Comparison of ENCODE assay signal across 9 cellular contexts in the genomic region with DNA sequence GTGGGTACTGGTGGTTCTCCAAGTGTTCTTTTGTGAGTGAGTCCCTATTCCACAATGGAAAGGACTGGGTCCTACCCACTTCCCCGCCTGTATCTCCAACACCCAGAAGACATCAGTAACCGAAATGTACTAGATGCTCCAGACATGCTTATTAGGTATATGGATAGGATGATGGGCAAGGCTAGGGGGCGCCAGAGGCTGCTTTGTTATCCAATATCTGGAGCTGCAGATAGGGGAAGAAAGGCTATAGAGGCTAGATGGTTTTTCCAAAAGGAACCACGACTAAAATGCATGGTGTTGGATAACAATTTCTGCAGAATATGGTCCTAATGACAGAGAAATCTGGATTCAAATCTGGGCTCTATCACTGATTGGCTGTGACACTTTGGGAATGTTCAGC. TPM values are rescaled to one million over a fixed set of nuclear protein-coding genes. Genes with fewer than 3 reads are reported as not detected.
A peak's percentile ranks its signal among the peaks of the same experiment; 100 is the strongest.
DNase-seq lines count a peak whose midpoint lies in the region; ATAC-seq and TF ChIP-seq lines count a peak whose summit lies in the region.
"Had no signal": no experiment of that assay in that cellular context is flagged by ENCODE, and none has a peak within 500 bp of the region (broad histone marks: within the 10 kb centered on the region; RNA-seq: fewer than 3 reads in every experiment).

No MANE protein-coding gene starts in this region.

- H2BK15ac ChIP-seq in mesendoderm (replicated peaks; ENCODE audit: low read depth): no peak overlapping the region

- H3K79me1 ChIP-seq in mesendoderm (ENCODE audit: low read length): no peaks in the 10 kb centered on the region

- no peak overlapping the region for H3K4me3 Mint-ChIP-seq in stimulated activated naive CD8-positive, alpha-beta T cell treated with anti-CD3 and anti-CD28 coated beads, Interleukin-15, amount 100 ng/mL, for 72 hours
- H3K4me3 Mint-ChIP-seq: dendritic cell treated with granulocyte-macrophage colony-stimulating factor and Interleukin-4, amounts not matched to agents 40 ng/mL and 50 ng/mL, for 4 days had no signal

- H3K4me2 ChIP-seq in mesendoderm (ENCODE audit: low read length): no peak overlapping the region

- no peak overlapping the region for H2BK120ac ChIP-seq in mesendoderm (ENCODE audit: low read depth, low read length)

- H3K4me1 ChIP-seq in mesendoderm (ENCODE audit: control insufficient read depth, low read depth, low read length): no peaks in the 10 kb centered on the region

- no peak overlapping the region for H3K4ac ChIP-seq in mesendoderm (ENCODE audit: low read depth, low read length)

- H3K27ac Mint-ChIP-seq in stimulated activated naive CD8-positive, alpha-beta T cell treated with anti-CD3 and anti-CD28 coated beads, Interleukin-15, amount 100 ng/mL, for 72 hours: no peak overlapping the region
- H3K27ac Mint-ChIP-seq: dendritic cell treated with granulocyte-macrophage colony-stimulating factor and Interleukin-4, amounts not matched to agents 40 ng/mL and 50 ng/mL, for 4 days had no signal

- no peaks in the 10 kb centered on the region for H3K36me3 ChIP-seq in mesendoderm (ENCODE audit: control insufficient read depth, insufficient read depth, low read length)

- H3K4me1 Mint-ChIP-seq in stimulated activated naive CD8-positive, alpha-beta T cell treated with anti-CD3 and anti-CD28 coated beads, Interleukin-15, amount 100 ng/mL, for 72 hours: peaks cover 29% of the 10 kb centered on the region

- no peaks in the 10 kb centered on the region for H3K27me3 ChIP-seq in mesendoderm (ENCODE audit: insufficient read depth, low read length, poor library complexity)

- peak; percentile 73 for TF ChIP-seq CTCF in WI38 (IDR thresholded peaks at IDR 0.05; ENCODE audit: low read depth, low read length)

- no peak overlapping the region for H3K23ac ChIP-seq in mesendoderm (ENCODE audit: low read length)

- no peak overlapping the region for H4K5ac ChIP-seq in mesendoderm (ENCODE audit: low read length)

- peak; percentile 86 for ATAC-seq in stimulated activated naive CD8-positive, alpha-beta T cell treated with anti-CD3 and anti-CD28 coated beads, Interleukin-15, amount 100 ng/mL, for 72 hours
- no peak for ATAC-seq in HG02884 (IDR thresholded peaks at IDR 0.05; ENCODE audit: unreplicated experiment)

- no peak overlapping the region for H3K27ac ChIP-seq in mesendoderm (ENCODE audit: low read depth, low read length)

- H2AK5ac ChIP-seq in mesendoderm (ENCODE audit: low read length): no peak overlapping the region

- H2BK5ac ChIP-seq in mesendoderm (ENCODE audit: low read length): no peak overlapping the region

- no CpG with 5 or more reads among the region's 4 CpGs for WGBS in mesendoderm (ENCODE audit: extremely low coverage, insufficient coverage, low lambda C conversion rate)

- H4K8ac ChIP-seq in mesendoderm (ENCODE audit: low read depth, low read length): no peak overlapping the region

- H3K79me2 ChIP-seq in mesendoderm (ENCODE audit: control insufficient read depth, insufficient read depth, low read length): no peaks in the 10 kb centered on the region

- DNase-seq in NCI-H526 (lab: John Stamatoyannopoulos, UW) (peak; percentile 3 to 60), NCI-H526 treated with DMSO at 0.1 percent for 48 hours (lab: John Stamatoyannopoulos, UW) (no peak), NCI-H146 treated with DMSO at 0.1 percent for 48 hours (lab: John Stamatoyannopoulos, UW; ENCODE audit: unreplicated experiment) (peak; percentile 55), dermis microvascular lymphatic vessel endothelial cell (ENCODE audit: low read depth in 2 of 2) (peak; percentile 12 to 30), mesendoderm (peak; percentile 52)
- DNase-seq in stimulated activated naive CD8-positive, alpha-beta T cell treated with anti-CD3 and anti-CD28 coated beads, Interleukin-15, amount 100 ng/mL, for 72 hours: peak; percentile 68 to 75

- H3K9me3 Mint-ChIP-seq in stimulated activated naive CD8-positive, alpha-beta T cell treated with anti-CD3 and anti-CD28 coated beads, Interleukin-15, amount 100 ng/mL, for 72 hours: no peaks in the 10 kb centered on the region
- H3K9me3 Mint-ChIP-seq: dendritic cell treated with granulocyte-macrophage colony-stimulating factor and Interleukin-4, amounts not matched to agents 40 ng/mL and 50 ng/mL, for 4 days had no signal

- no peak overlapping the region for H3K56ac ChIP-seq in mesendoderm (ENCODE audit: low read length)

- no peak overlapping the region for H3K18ac ChIP-seq in mesendoderm (ENCODE audit: low read length)

- no peaks in the 10 kb centered on the region for H3K27me3 Mint-ChIP-seq in stimulated activated naive CD8-positive, alpha-beta T cell treated with anti-CD3 and anti-CD28 coated beads, Interleukin-15, amount 100 ng/mL, for 72 hours
- H3K27me3 Mint-ChIP-seq: dendritic cell treated with granulocyte-macrophage colony-stimulating factor and Interleukin-4, amounts not matched to agents 40 ng/mL and 50 ng/mL, for 4 days had no signal

- no peak overlapping the region for H3K9ac ChIP-seq in mesendoderm (ENCODE audit: low read length)

- no peak overlapping the region for H3K4me3 ChIP-seq in WI38 (ENCODE audit: low read depth, low read length)
- no peak overlapping the region for H3K4me3 ChIP-seq in mesendoderm (ENCODE audit: low read length)

RNA-seq across cellular contexts. Expression of gene TM9SF3, which starts 56.2 kb away (rescaled TPM):
- 67.9 and 69.2 TPM in 2 replicates for total RNA-seq in dermis microvascular lymphatic vessel endothelial cell
- polyA plus RNA-seq in mesendoderm (2013, experiment 1 of 2): 54.1 TPM
- 50.4 TPM for polyA plus RNA-seq in mesendoderm (2013, experiment 2 of 2)
